Comparison of ENCODE assay signal across 1 cellular context in the genomic region with DNA sequence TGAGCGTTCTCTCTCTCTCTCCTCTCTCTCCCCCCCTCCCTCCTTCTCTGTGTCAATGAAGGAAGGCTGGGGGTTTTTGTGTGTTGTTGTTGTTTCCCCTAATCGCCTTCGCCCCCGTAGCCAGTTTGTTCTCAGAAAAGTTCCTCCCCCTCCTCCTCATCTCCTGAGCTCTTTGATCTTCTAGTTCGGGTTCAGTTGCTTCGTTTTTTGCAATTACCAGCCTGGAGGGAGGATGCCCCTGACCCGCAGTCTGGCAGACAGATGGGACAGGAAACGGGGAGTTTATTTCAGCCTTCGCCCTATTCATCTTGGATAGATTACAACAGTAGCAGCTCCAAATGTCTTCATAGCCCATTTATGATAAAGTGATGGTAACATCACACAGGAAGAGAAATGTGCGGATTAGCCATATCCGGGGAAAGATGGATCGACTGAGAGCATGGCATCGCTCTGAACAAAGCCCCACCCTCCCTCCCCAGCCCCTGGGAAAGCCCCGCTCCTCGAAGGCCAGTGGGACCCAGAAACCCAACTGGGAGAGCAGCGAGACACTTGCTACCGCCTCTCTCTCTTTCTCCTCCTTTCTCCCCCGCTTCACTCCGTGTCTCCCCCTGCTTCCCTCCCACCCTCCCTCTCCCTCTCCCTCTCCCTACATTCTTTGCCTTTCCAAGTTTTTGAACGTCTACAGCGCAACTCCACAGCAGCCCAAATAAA.
A peak's percentile ranks its signal among the peaks of the same experiment; 100 is the strongest.
TF ChIP-seq lines count a peak whose summit lies in the region.

No MANE protein-coding gene starts in this region.

TF ChIP-seq in K562, 482 proteins besides CTCF, POLR2A, EP300 and RAD21:
- TF ChIP-seq KDM1A (IDR thresholded peaks at IDR 0.05), result no peak
- 0 out of 2 replicates have a peak, but pooled peaks have one; percentile 28 for TF ChIP-seq EGR1 (conservative IDR thresholded peaks at IDR 0.05)
